In the genomic region with DNA sequence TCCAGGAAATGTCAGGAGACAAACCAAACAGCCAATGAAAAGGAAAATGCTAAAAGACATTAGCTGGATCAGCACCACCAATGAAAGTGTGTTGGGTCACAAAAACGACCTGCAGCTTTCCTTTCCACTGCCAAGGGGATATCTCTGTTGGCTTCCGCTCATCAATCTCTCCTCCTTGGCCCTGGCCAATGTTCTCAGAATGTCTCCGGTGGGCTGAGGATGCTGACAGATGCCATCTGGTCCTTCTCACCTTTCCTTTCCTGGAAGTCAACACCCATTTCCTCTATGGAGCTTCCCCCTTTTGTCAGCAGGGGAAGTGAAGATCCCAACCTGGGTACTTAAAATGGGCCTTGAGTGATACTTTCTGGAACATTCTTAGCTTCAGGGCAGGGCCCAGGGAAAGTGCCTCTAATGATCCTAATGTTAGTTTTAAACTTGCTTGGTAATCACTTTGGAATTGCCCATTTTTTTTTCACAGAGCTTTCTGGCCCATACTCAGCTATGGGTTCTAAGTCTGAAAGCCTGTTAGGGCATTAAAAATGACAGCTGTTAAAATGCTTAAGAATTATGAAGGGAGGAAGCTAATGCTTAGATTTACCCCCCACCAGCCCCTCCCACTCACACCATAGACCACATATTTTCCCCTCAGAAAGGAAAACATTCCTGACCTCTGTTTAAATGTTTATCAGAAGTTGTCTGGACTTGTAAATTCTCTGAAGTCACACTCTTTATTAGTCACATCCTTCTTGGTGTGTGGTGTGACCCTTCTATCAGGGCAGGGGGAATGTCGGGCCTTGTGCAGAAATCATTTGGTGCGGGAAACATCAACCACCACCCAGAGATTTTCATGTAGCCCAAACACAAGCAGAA, we compare ENCODE assay signal across 8 cellular contexts. TPM values are rescaled to one million over a fixed set of nuclear protein-coding genes. Genes with fewer than 3 reads are reported as not detected.
A peak's percentile ranks its signal among the peaks of the same experiment; 100 is the strongest.
DNase-seq lines count a peak whose midpoint lies in the region; ATAC-seq and TF ChIP-seq lines count a peak whose summit lies in the region.

No MANE protein-coding gene starts in this region.

- H3K27me3 ChIP-seq in breast epithelium (no peaks in the 10 kb centered on the region), kidney epithelial cell (ENCODE audit: control insufficient read depth, insufficient read depth, low read length) (no peaks in the 10 kb centered on the region), stomach (no peaks in the 10 kb centered on the region)

- WGBS in stomach, 5 donors, result 39 to 64% (median 59%) methylated on average over 5 of the region's 5 CpGs

- ATAC-seq in HG03095 (IDR thresholded peaks at IDR 0.05; ENCODE audit: unreplicated experiment) (no peak), HG03354 (IDR thresholded peaks at IDR 0.05; ENCODE audit: poor library complexity, severe bottlenecking, unreplicated experiment) (no peak)

- H3K36me3 ChIP-seq in breast epithelium (no peaks in the 10 kb centered on the region), kidney epithelial cell (ENCODE audit: control insufficient read depth, insufficient read depth, low read length) (no peaks in the 10 kb centered on the region), stomach (no peaks in the 10 kb centered on the region)

- in situ Hi-C loops in KBM-7 (cut with MboI; ENCODE audit: low pct_unique_long_range_greater_than_20kb, low sequenced_read_pairs), result no loop called here

- no peak for TF ChIP-seq CTCF in HFF-Myc (IDR thresholded peaks at IDR 0.05; ENCODE audit: low read depth, low read length, missing control alignments)
- TF ChIP-seq CTCF in breast epithelium (IDR thresholded peaks at IDR 0.05), result no peak
- no peak for TF ChIP-seq CTCF in kidney epithelial cell (IDR thresholded peaks at IDR 0.05; ENCODE audit: insufficient read depth, low read length, poor library complexity, severe bottlenecking)
- no peak for TF ChIP-seq CTCF in stomach (IDR thresholded peaks at IDR 0.05)

- H3K9me3 ChIP-seq in breast epithelium (no peaks in the 10 kb centered on the region), stomach (no peaks in the 10 kb centered on the region)

- no peak for TF ChIP-seq EP300 in stomach (IDR thresholded peaks at IDR 0.05)

- DNase-seq in HFF-Myc (ENCODE audit: extremely low read depth, low read depth) (peak; percentile 91), breast epithelium (ENCODE audit: low spot score in 2 of 2) (no peak), kidney epithelial cell (ENCODE audit: low read depth) (peak; percentile 96), stomach (no peak), NOMO-1 treated with DMSO at 0.1 percent for 48 hours (lab: John Stamatoyannopoulos, UW; ENCODE audit: unreplicated experiment) (no peak), KBM-7 (no peak)

- H3K4me3 ChIP-seq in HFF-Myc (replicated peaks; ENCODE audit: low read depth, low read length), result no peak overlapping the region
- H3K4me3 ChIP-seq in breast epithelium, result no peak overlapping the region
- H3K4me3 ChIP-seq in kidney epithelial cell (ENCODE audit: low read depth, low read length), result no peak overlapping the region
- no peak overlapping the region for H3K4me3 ChIP-seq in stomach

- intact Hi-C loops in breast epithelium (cut with DNase I; ENCODE audit: low total_unique reads), result no loop called here
- intact Hi-C loops in stomach (cut with DNase I; ENCODE audit: low total_unique reads), result no loop called here

- TF ChIP-seq POLR2A in breast epithelium (IDR thresholded peaks at IDR 0.05) (no peak), stomach (IDR thresholded peaks at IDR 0.05) (no peak)

- H3K4me1 ChIP-seq in breast epithelium (no peaks in the 10 kb centered on the region), stomach (peaks cover 0 to 44% (median 19%) of the 10 kb centered on the region in 4 donors)

- H3K27ac ChIP-seq in breast epithelium, result peak overlapping the region; percentile 9 to 73
- H3K27ac ChIP-seq in stomach, result peak overlapping the region; percentile 65 to 79 (median 77)

RNA-seq across cellular contexts. Expression of a gene that starts 29.2 kb away (rescaled TPM):
- total RNA-seq in breast epithelium, result 100 to 1,000 TPM; 205 to 769 (median 622) TPM
- 1,064 and 1,134 TPM in 2 replicates for total RNA-seq in kidney epithelial cell
- total RNA-seq in stomach, result 100 to 1,000 TPM; 188 to 972 (median 281) TPM
- 100 to 1,000 TPM in 1 of 3 donors, 10 to 100 TPM in 2; 71.8 to 199 (median 85.9) TPM for polyA plus RNA-seq in stomach

Comparison
In these comparisons a context has a peak if more than half of its experiments do, and no peak if none do; other contexts are left out.
1. DNase-seq: peak in HFF-Myc (single experiment) and kidney epithelial cell (single experiment); none in breast epithelium (0 of 2), stomach (single experiment), NOMO-1 treated with DMSO at 0.1 percent for 48 hours (single experiment) and KBM-7 (single experiment).